Comparison of ENCODE assay signal across 24 cellular contexts in genomic region chr2:223050188-223050587, GRCh38. TPM values are rescaled to one million over a fixed set of nuclear protein-coding genes. Genes with fewer than 3 reads are reported as not detected.
DNase-seq lines count a peak whose midpoint lies in the region; ATAC-seq and TF ChIP-seq lines count a peak whose summit lies in the region.
"Had no signal": no experiment of that assay in that cellular context is flagged by ENCODE, and none has a peak within 500 bp of the region (broad histone marks: within the 10 kb centered on the region; RNA-seq: fewer than 3 reads in every experiment).

No MANE protein-coding gene starts in this region.

- DNase-seq in mammary epithelial cell (no peak), breast epithelium (ENCODE audit: low spot score in 2 of 2) (no peak), hepatocyte (ENCODE audit: low spot score) (no peak), sigmoid colon (peak; percentile 69), tibial artery (no peak), NCI-H2196 treated with DMSO at 0.1 percent for 48 hours (lab: John Stamatoyannopoulos, UW; ENCODE audit: unreplicated experiment) (no peak)
- DNase-seq: Caco-2; CD4-positive, alpha-beta memory T cell; DMS 273 treated with DMSO at 0.1 percent for 48 hours; DMS79 treated with DMSO at 0.1 percent for 48 hours; H7; NCI-H1417; NCI-H1694 treated with DMSO at 0.1 percent for 48 hours; NCI-H2081 treated with DMSO at 0.1 percent for 48 hours; NCI-H446 treated with DMSO at 0.1 percent for 48 hours; NCI-H526 treated with DMSO at 0.1 percent for 48 hours; OCI-M1 had no signal

- H3K4me3 Mint-ChIP-seq in stimulated activated memory B cell treated with anti-CD40 and anti-IgM and Interleukin-4, amounts not matched to agents 10 μg/mL and 1 μg/mL and 100 μg/mL, for 72 hours, result no peak overlapping the region
- H3K4me3 Mint-ChIP-seq: CD4-positive, alpha-beta memory T cell had no signal

- no peak overlapping the region for H3K27ac ChIP-seq in mammary epithelial cell (ENCODE audit: insufficient read depth, low read depth, low read length)
- H3K27ac ChIP-seq in breast epithelium, result peak overlapping the region in 1 of 2 donors; percentile 54
- H3K27ac ChIP-seq in hepatocyte, result peak overlapping the region; percentile 81
- peak overlapping the region; percentile 84 to 90 (median 90) for H3K27ac ChIP-seq in sigmoid colon
- peak overlapping the region; percentile 92 to 94 for H3K27ac ChIP-seq in tibial artery
- H3K27ac ChIP-seq: 22Rv1; BLaER1 treated with 17β-estradiol and CSF1 and Interleukin-3, amounts not matched to agents 10 nM and 100 nM had no signal

- peaks cover 8% of the 10 kb centered on the region for H3K27me3 Mint-ChIP-seq in stimulated activated memory B cell treated with anti-CD40 and anti-IgM and Interleukin-4, amounts not matched to agents 10 μg/mL and 1 μg/mL and 100 μg/mL, for 72 hours

- no peaks in the 10 kb centered on the region for H3K9me2 ChIP-seq in hepatocyte (replicated peaks; ENCODE audit: insufficient read depth)

- H3K4me2 ChIP-seq in mammary epithelial cell (ENCODE audit: insufficient read depth, low read depth, low read length) (no peak overlapping the region), hepatocyte (no peak overlapping the region)
- H3K4me2 ChIP-seq: BLaER1 treated with 17β-estradiol and CSF1 and Interleukin-3, amounts not matched to agents 10 nM and 100 nM had no signal

- no peaks in the 10 kb centered on the region for H3K36me3 ChIP-seq in mammary epithelial cell (ENCODE audit: insufficient read depth, low read length)
- no peaks in the 10 kb centered on the region for H3K36me3 ChIP-seq in breast epithelium
- no peaks in the 10 kb centered on the region for H3K36me3 ChIP-seq in hepatocyte (replicated peaks; ENCODE audit: insufficient read depth, low read depth)
- H3K36me3 ChIP-seq in sigmoid colon, result no peaks in the 10 kb centered on the region
- H3K36me3 ChIP-seq in tibial artery, result no peaks in the 10 kb centered on the region
- H3K36me3 ChIP-seq: BLaER1 treated with 17β-estradiol and CSF1 and Interleukin-3, amounts not matched to agents 10 nM and 100 nM; MG63 had no signal

- H3K4me1 Mint-ChIP-seq in stimulated activated memory B cell treated with anti-CD40 and anti-IgM and Interleukin-4, amounts not matched to agents 10 μg/mL and 1 μg/mL and 100 μg/mL, for 72 hours, result no peaks in the 10 kb centered on the region
- H3K4me1 Mint-ChIP-seq: CD4-positive, alpha-beta memory T cell had no signal

- H3K79me2 ChIP-seq in mammary epithelial cell (ENCODE audit: insufficient read depth, low read length), result no peaks in the 10 kb centered on the region
- H3K79me2 ChIP-seq in hepatocyte, result peaks cover 6% of the 10 kb centered on the region

- no TSS peak for BruUV-seq in mammary epithelial cell (replicated peaks; lab: Mats Ljungman, UMichigan)

- H3K9me3 Mint-ChIP-seq in stimulated activated memory B cell treated with anti-CD40 and anti-IgM and Interleukin-4, amounts not matched to agents 10 μg/mL and 1 μg/mL and 100 μg/mL, for 72 hours, result no peaks in the 10 kb centered on the region

- TF ChIP-seq POLR2A in breast epithelium (IDR thresholded peaks at IDR 0.05) (no peak), sigmoid colon (IDR thresholded peaks at IDR 0.05) (no peak)

- CTCF ChIA-PET in mammary epithelial cell (lab: Charles Lee; ENCODE audit: low non-redundant PET), result no interaction called here

- no peaks in the 10 kb centered on the region for H3K36me3 Mint-ChIP-seq in stimulated activated memory B cell treated with anti-CD40 and anti-IgM and Interleukin-4, amounts not matched to agents 10 μg/mL and 1 μg/mL and 100 μg/mL, for 72 hours
- H3K36me3 Mint-ChIP-seq: CD4-positive, alpha-beta memory T cell had no signal

- H3K9ac ChIP-seq in mammary epithelial cell (ENCODE audit: insufficient read depth, low read length), result no peak overlapping the region
- H3K9ac ChIP-seq: BLaER1 treated with 17β-estradiol and CSF1 and Interleukin-3, amounts not matched to agents 10 nM and 100 nM had no signal

- H3K9me3 ChIP-seq in mammary epithelial cell (replicated peaks; ENCODE audit: insufficient read depth, low read length) (no peaks in the 10 kb centered on the region), breast epithelium (no peaks in the 10 kb centered on the region), hepatocyte (ENCODE audit: low read depth) (no peaks in the 10 kb centered on the region), sigmoid colon (no peaks in the 10 kb centered on the region), tibial artery (no peaks in the 10 kb centered on the region)
- H3K9me3 ChIP-seq: BLaER1 treated with 17β-estradiol and CSF1 and Interleukin-3, amounts not matched to agents 10 nM and 100 nM; Caco-2; MG63 had no signal

- 27% methylated on average over 3 of the region's 3 CpGs for WGBS in mammary epithelial cell (ENCODE audit: low coverage, missing lambda C conversion rate)
- 89% methylated on average over 3 of the region's 3 CpGs for WGBS in hepatocyte (ENCODE audit: low lambda C conversion rate, missing lambda C conversion rate)
- WGBS in sigmoid colon, 2 donors, result 71 to 76% methylated on average over 3 of the region's 3 CpGs

- H3K27me3 ChIP-seq in mammary epithelial cell (ENCODE audit: insufficient read depth, low read length) (no peaks in the 10 kb centered on the region), breast epithelium (no peaks in the 10 kb centered on the region), hepatocyte (no peaks in the 10 kb centered on the region), sigmoid colon (no peaks in the 10 kb centered on the region), tibial artery (no peaks in the 10 kb centered on the region)
- H3K27me3 ChIP-seq: BLaER1 treated with 17β-estradiol and CSF1 and Interleukin-3, amounts not matched to agents 10 nM and 100 nM; MG63 had no signal

- TF ChIP-seq CTCF in mammary epithelial cell (conservative IDR thresholded peaks at IDR 0.05 in 1 of 2, IDR thresholded peaks at IDR 0.05 in 1 of 2; ENCODE audit: extremely low read depth in 1 of 2, insufficient read depth in 1 of 2, low read depth in 1 of 2, low read length in 2 of 2) (no peak), breast epithelium (IDR thresholded peaks at IDR 0.05) (no peak), hepatocyte (IDR thresholded peaks at IDR 0.05; ENCODE audit: poor library complexity) (no peak), sigmoid colon (IDR thresholded peaks at IDR 0.05) (no peak), tibial artery (IDR thresholded peaks at IDR 0.05) (no peak)

- H4K20me1 ChIP-seq in mammary epithelial cell (ENCODE audit: insufficient read depth, low read length) (no peaks in the 10 kb centered on the region), hepatocyte (ENCODE audit: insufficient read depth, poor library complexity, severe bottlenecking) (no peaks in the 10 kb centered on the region)
- H4K20me1 ChIP-seq: BLaER1 treated with 17β-estradiol and CSF1 and Interleukin-3, amounts not matched to agents 10 nM and 100 nM had no signal

- TF ChIP-seq EP300 in sigmoid colon (IDR thresholded peaks at IDR 0.05), result no peak

- intact Hi-C loops in mammary epithelial cell (cut with micrococcal nuclease) (no loop called here), breast epithelium (cut with DNase I; ENCODE audit: low total_unique reads) (no loop called here), sigmoid colon (cut with DNase I) (loop anchor here (5.0 to 10.0 kb wide), 2 partner anchors 312 to 1105 kb away; no protein-coding TSS in a partner anchor), tibial artery (cut with DNase I; ENCODE audit: low total_unique reads) (loop anchor here (5.0 kb wide), 1 partner anchor 417 kb away; no protein-coding TSS in a partner anchor)

- in situ Hi-C loops in mammary epithelial cell (cut with MboI; ENCODE audit: low sequenced_read_pairs in 2 of 2), result no loop called here

- H3K27ac Mint-ChIP-seq in stimulated activated memory B cell treated with anti-CD40 and anti-IgM and Interleukin-4, amounts not matched to agents 10 μg/mL and 1 μg/mL and 100 μg/mL, for 72 hours, result no peak overlapping the region
- H3K27ac Mint-ChIP-seq: CD4-positive, alpha-beta memory T cell had no signal

- no peak for ATAC-seq in stimulated activated memory B cell treated with anti-CD40 and anti-IgM and Interleukin-4, amounts not matched to agents 10 μg/mL and 1 μg/mL and 100 μg/mL, for 72 hours
- no peak for ATAC-seq in GM21390 (IDR thresholded peaks at IDR 0.05; ENCODE audit: unreplicated experiment)
- ATAC-seq: GM12878, K562 had no signal

- H3K4me1 ChIP-seq in mammary epithelial cell (ENCODE audit: insufficient read depth, low read length), result peaks cover 9% of the 10 kb centered on the region
- H3K4me1 ChIP-seq in breast epithelium, result no peaks in the 10 kb centered on the region
- H3K4me1 ChIP-seq in hepatocyte (ENCODE audit: insufficient read depth), result peaks cover 27% of the 10 kb centered on the region
- H3K4me1 ChIP-seq in sigmoid colon, result peaks cover 0 to 60% (median 45%) of the 10 kb centered on the region in 4 donors
- peaks cover 0 to 39% (median 19%) of the 10 kb centered on the region in 4 donors for H3K4me1 ChIP-seq in tibial artery
- H3K4me1 ChIP-seq: Caco-2 had no signal

- H3K4me3 ChIP-seq in mammary epithelial cell (replicated peaks in 1 of 3; ENCODE audit: insufficient read depth in 1 of 3, low read depth in 2 of 3, low read length in 3 of 3), result no peak overlapping the region
- no peak overlapping the region for H3K4me3 ChIP-seq in breast epithelium
- H3K4me3 ChIP-seq in hepatocyte, result no peak overlapping the region
- no peak overlapping the region for H3K4me3 ChIP-seq in sigmoid colon
- no peak overlapping the region for H3K4me3 ChIP-seq in tibial artery
- H3K4me3 ChIP-seq: BLaER1 treated with 17β-estradiol and CSF1 and Interleukin-3, amounts not matched to agents 10 nM and 100 nM; GM12878; K562; MG63 had no signal

- dilution Hi-C loops in mammary epithelial cell (cut with HindIII; ENCODE audit: low sequenced_read_pairs), result no loop called here

- H2AFZ ChIP-seq in mammary epithelial cell (ENCODE audit: low read depth, low read length) (peak overlapping the region; percentile 46), hepatocyte (no peak overlapping the region)

RNA-seq across cellular contexts. Expression of gene KCNE4, which starts 1.8 kb away (rescaled TPM):
- total RNA-seq in mammary epithelial cell, result under 1 TPM; 0.33 to 0.71 TPM
- polyA plus RNA-seq in mammary epithelial cell, result 0.25 TPM
- polyA minus RNA-seq in mammary epithelial cell, result not detected
- total RNA-seq in breast epithelium, result 10 to 100 TPM in 1 of 3 donors, 1 to 10 TPM in 2; 5.0 to 26.2 (median 9.3) TPM
- total RNA-seq in hepatocyte, result 51.0 and 54.6 TPM in 2 replicates
- polyA plus RNA-seq in hepatocyte, result 47.1 and 51.4 TPM in 2 replicates
- total RNA-seq in sigmoid colon, result 10 to 100 TPM in 2 of 4 donors, 1 to 10 TPM in 2; 5.4 to 18.7 (median 10.1) TPM
- polyA plus RNA-seq in sigmoid colon, result 1 to 10 TPM in 1 of 3 donors, under 1 TPM in 2; 0.23 to 3.8 (median 0.60) TPM
- total RNA-seq: Caco-2; CD4-positive, alpha-beta memory T cell; GM12878; H7; K562 had no signal
- polyA plus RNA-seq: CD4-positive, alpha-beta memory T cell; K562 had no signal

Comparison
In these comparisons a context has a peak if more than half of its experiments do, and no peak if none do; other contexts are left out.
1. intact Hi-C loops: an anchor here in sigmoid colon (5.0 to 10.0 kb wide) and tibial artery (5.0 kb wide); none called in mammary epithelial cell and breast epithelium.